8 cellular contexts compared by ENCODE assay signal in the genomic region with DNA sequence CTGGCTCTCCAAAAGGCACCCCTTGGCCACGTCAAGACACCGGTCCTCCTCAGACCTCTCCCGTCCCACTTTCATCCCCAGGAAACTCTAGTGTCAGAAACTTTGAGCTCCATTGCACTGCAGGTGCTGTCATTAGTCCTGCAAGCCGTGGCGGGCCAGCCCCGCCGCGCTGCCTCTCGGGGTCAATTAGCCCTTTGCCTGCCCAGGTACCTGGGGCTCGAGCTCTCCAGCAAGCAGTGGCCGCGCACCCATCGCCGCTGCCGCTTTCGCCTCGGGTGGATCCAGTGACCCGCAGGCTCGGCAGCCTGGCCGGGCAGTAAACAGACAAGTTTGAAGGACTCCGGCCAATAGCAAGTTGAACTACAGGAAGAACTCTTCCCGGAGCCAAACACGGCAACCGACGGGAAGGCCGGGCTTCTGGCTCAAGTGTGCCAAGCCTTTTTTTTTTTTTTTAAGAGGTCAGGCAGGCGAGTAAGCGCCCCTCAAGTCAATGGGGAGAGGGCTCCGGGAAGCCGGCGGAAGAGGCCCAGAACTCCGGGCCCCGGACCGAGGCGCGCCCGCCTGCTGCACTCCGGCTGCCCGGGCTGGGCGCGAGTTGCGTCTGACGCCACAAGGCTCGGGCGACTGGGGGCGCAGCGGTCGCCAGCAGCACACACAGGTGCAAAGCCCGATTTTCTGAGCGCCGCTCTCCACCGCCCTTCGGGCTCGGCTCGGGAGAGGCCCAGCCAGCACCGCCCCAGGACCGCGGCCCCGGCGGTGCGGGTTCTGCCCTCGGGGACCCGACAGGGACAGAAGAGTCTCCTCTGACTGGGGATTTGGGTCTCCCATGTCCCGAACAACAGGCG. TPM values are rescaled to one million over a fixed set of nuclear protein-coding genes. Genes with fewer than 3 reads are reported as not detected.
DNase-seq lines count a peak whose midpoint lies in the region; ATAC-seq and TF ChIP-seq lines count a peak whose summit lies in the region.

No MANE protein-coding gene starts in this region.

- peak overlapping the region; percentile 56 to 82 (median 60) for H3K4me3 ChIP-seq in breast epithelium
- peak overlapping the region; percentile 71 for H3K4me3 ChIP-seq in kidney epithelial cell (ENCODE audit: low read depth, low read length)

- TF ChIP-seq POLR2A in breast epithelium (IDR thresholded peaks at IDR 0.05): no peak

- peak in 1 of 3 donors; percentile 12 for TF ChIP-seq CTCF in breast epithelium (IDR thresholded peaks at IDR 0.05)
- TF ChIP-seq CTCF in kidney epithelial cell (IDR thresholded peaks at IDR 0.05; ENCODE audit: insufficient read depth, low read length, poor library complexity, severe bottlenecking): no peak

- no peaks in the 10 kb centered on the region for H3K4me1 ChIP-seq in breast epithelium

- peaks cover 17% of the 10 kb centered on the region for H3K4me1 Mint-ChIP-seq in stimulated activated memory B cell treated with anti-CD40 and anti-IgM and Interleukin-4, amounts not matched to agents 10 μg/mL and 1 μg/mL and 100 μg/mL, for 72 hours

- H3K4me3 Mint-ChIP-seq in stimulated activated memory B cell treated with anti-CD40 and anti-IgM and Interleukin-4, amounts not matched to agents 10 μg/mL and 1 μg/mL and 100 μg/mL, for 72 hours: peak overlapping the region; percentile 61

- no peak overlapping the region for H3K27ac Mint-ChIP-seq in stimulated activated memory B cell treated with anti-CD40 and anti-IgM and Interleukin-4, amounts not matched to agents 10 μg/mL and 1 μg/mL and 100 μg/mL, for 72 hours

- H3K9me3 ChIP-seq in breast epithelium: no peaks in the 10 kb centered on the region

- ATAC-seq in stimulated activated memory B cell treated with anti-CD40 and anti-IgM and Interleukin-4, amounts not matched to agents 10 μg/mL and 1 μg/mL and 100 μg/mL, for 72 hours: no peak
- no peak for ATAC-seq in HG02852 (IDR thresholded peaks at IDR 0.05; ENCODE audit: unreplicated experiment)

- H3K27ac ChIP-seq in breast epithelium: peak overlapping the region; percentile 2 to 57

- intact Hi-C loops in breast epithelium (cut with DNase I; ENCODE audit: low total_unique reads): no loop called here

- no peaks in the 10 kb centered on the region for H3K36me3 ChIP-seq in breast epithelium
- no peaks in the 10 kb centered on the region for H3K36me3 ChIP-seq in kidney epithelial cell (ENCODE audit: control insufficient read depth, insufficient read depth, low read length)

- DNase-seq in GM03348 (ENCODE audit: low spot score) (peak; percentile 29), HuH-7 (ENCODE audit: low spot score) (peak; percentile 53), breast epithelium (ENCODE audit: low spot score in 2 of 2) (peak in 1 of 2 donors; percentile 54), kidney epithelial cell (ENCODE audit: low read depth) (no peak), cerebellar cortex (ENCODE audit: low spot score) (no peak), CD1c-positive myeloid dendritic cell (ENCODE audit: extremely low spot score) (no peak)

- H3K9me3 Mint-ChIP-seq in stimulated activated memory B cell treated with anti-CD40 and anti-IgM and Interleukin-4, amounts not matched to agents 10 μg/mL and 1 μg/mL and 100 μg/mL, for 72 hours: no peaks in the 10 kb centered on the region

- H3K27me3 Mint-ChIP-seq in stimulated activated memory B cell treated with anti-CD40 and anti-IgM and Interleukin-4, amounts not matched to agents 10 μg/mL and 1 μg/mL and 100 μg/mL, for 72 hours: peaks cover 63% of the 10 kb centered on the region

- H3K27me3 ChIP-seq in breast epithelium (peaks cover 0 to 3% of the 10 kb centered on the region in 2 donors), kidney epithelial cell (ENCODE audit: control insufficient read depth, insufficient read depth, low read length) (peaks cover 14% of the 10 kb centered on the region)

- no peaks in the 10 kb centered on the region for H3K36me3 Mint-ChIP-seq in stimulated activated memory B cell treated with anti-CD40 and anti-IgM and Interleukin-4, amounts not matched to agents 10 μg/mL and 1 μg/mL and 100 μg/mL, for 72 hours

RNA-seq across cellular contexts. Expression of gene ERBB4, which starts 1.1 kb away (rescaled TPM):
- total RNA-seq in breast epithelium (10 to 100 TPM in 2 of 3 donors, 1 to 10 TPM in 1; 1.6 to 53.1 (median 18.4) TPM), kidney epithelial cell (2.6 and 2.7 TPM in 2 replicates)

Comparison
In these comparisons a context has a peak if more than half of its experiments do, and no peak if none do; other contexts are left out.
1. DNase-seq: peak in GM03348 (single experiment) and HuH-7 (single experiment); none in kidney epithelial cell (single experiment), cerebellar cortex (single experiment) and CD1c-positive myeloid dendritic cell (single experiment).